ENCODE assay signal across 19 cellular contexts in genomic region chr2:239127513-239127912, GRCh38.
"Had no signal": no experiment of that assay in that cellular context is flagged by ENCODE, and none has a peak within 500 bp of the region (broad histone marks: within the 10 kb centered on the region; RNA-seq: fewer than 3 reads in every experiment).

No MANE protein-coding gene starts in this region.

- H3K27ac ChIP-seq: colonic mucosa, esophagus squamous epithelium, gastroesophageal sphincter, hepatocyte, lower lobe of right lung, parathyroid adenoma, prostate gland had no signal

- H3K9me3 ChIP-seq: colonic mucosa, esophagus squamous epithelium, gastroesophageal sphincter, lower lobe of right lung, prostate gland had no signal

- H3K4me3 ChIP-seq: colonic mucosa, esophagus squamous epithelium, gastroesophageal sphincter, hepatocyte, lower lobe of right lung, prostate gland had no signal

- H3K79me2 ChIP-seq: hepatocyte, parathyroid adenoma had no signal

- H3K9ac ChIP-seq: parathyroid adenoma had no signal

- FAIRE-seq: kidney, urothelium cell line had no signal

- H3K4me2 ChIP-seq: hepatocyte had no signal

- H2AFZ ChIP-seq: hepatocyte, parathyroid adenoma had no signal

- H3K27me3 ChIP-seq: colonic mucosa, esophagus squamous epithelium, gastroesophageal sphincter, hepatocyte had no signal

- H3K4me1 ChIP-seq: colonic mucosa, lower lobe of right lung, parathyroid adenoma, prostate gland had no signal

- DNase-seq: colonic mucosa; dermis blood vessel endothelial cell; esophagus squamous epithelium; foreskin fibroblast; glutamatergic neuron; kidney; left colon; lower lobe of right lung; natural killer cell; stimulated activated CD4-positive, alpha-beta T cell treated with anti-CD3 and anti-CD28 coated beads, Interleukin-2, amount 100 ng/mL, for 24 hours; stimulated activated CD4-positive, alpha-beta T cell treated with anti-CD3 and anti-CD28 coated beads, Interleukin-4, amount 100 ng/mL, for 4 hours; stimulated activated naive B cell treated with anti-CD40 and anti-IgM and Interleukin-4, amounts not matched to agents 10 μg/mL and 1 μg/mL and 100 μg/mL, for 72 hours; stimulated activated naive CD8-positive, alpha-beta T cell treated with anti-CD3 and anti-CD28 coated beads, Interleukin-15, amount 100 ng/mL, for 72 hours had no signal

- ATAC-seq: gastroesophageal sphincter; left colon; lower lobe of right lung; natural killer cell; sciatic nerve; stimulated activated naive B cell treated with anti-CD40 and anti-IgM and Interleukin-4, amounts not matched to agents 10 μg/mL and 1 μg/mL and 100 μg/mL, for 72 hours; stimulated activated naive CD8-positive, alpha-beta T cell treated with anti-CD3 and anti-CD28 coated beads, Interleukin-15, amount 100 ng/mL, for 72 hours had no signal
